In the genomic region with DNA sequence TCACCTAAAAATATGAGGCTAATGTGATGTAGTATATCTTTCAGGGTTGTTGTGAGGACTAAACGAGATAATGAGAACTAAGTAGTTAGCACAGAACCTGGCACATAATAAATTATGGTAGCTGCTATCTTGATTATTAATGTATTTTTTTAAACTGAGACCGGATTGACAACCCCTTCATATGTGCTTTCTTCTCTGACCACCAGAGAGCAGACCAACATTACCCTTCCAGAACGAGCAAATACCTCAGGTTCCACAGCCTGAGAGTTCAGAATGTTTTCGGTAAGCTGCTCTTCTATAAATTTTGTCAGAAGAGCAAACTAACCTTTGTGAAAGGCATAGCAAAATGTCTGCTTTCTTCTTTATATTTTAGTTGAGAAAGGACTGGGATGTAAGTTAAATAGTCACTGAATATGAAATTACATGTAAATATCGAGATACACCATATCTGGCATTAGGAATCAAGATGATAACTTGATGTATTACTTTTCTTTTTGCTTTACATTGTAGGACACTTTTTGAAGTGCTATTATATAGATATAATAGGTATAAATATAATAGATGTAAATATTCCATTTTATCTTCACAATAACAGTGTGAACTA, we compare ENCODE assay signal across 8 cellular contexts. TPM values are rescaled to one million over a fixed set of nuclear protein-coding genes. Genes with fewer than 3 reads are reported as not detected.
DNase-seq lines count a peak whose midpoint lies in the region; FAIRE-seq and TF ChIP-seq lines count a peak whose summit lies in the region.

No MANE protein-coding gene starts in this region.

- peaks cover 2% of the 10 kb centered on the region for H3K36me3 Mint-ChIP-seq in activated CD4-positive, alpha-beta memory T cell treated with anti-CD3 and anti-CD28 coated beads for 36 hours

- CTCF ChIA-PET in activated CD4-positive, alpha-beta memory T cell treated with anti-CD3 and anti-CD28 coated beads for 36 hours (lab: Charles Lee) = interaction anchor here (0.8 to 8.1 kb wide), 29 partner anchors 8 to 536 kb away, joined by 3 to 110 read pairs (median 5); partner anchors contain the start of gene AGBL3

- no peaks in the 10 kb centered on the region for H4K20me1 ChIP-seq in smooth muscle cell (ENCODE audit: low read depth)

- H3K9me3 Mint-ChIP-seq in activated CD4-positive, alpha-beta memory T cell treated with anti-CD3 and anti-CD28 coated beads for 36 hours = no peaks in the 10 kb centered on the region

- H2AFZ ChIP-seq in smooth muscle cell (ENCODE audit: low read depth) = no peak overlapping the region

- H3K4me3 ChIP-seq in smooth muscle cell = no peak overlapping the region

- WGBS in smooth muscle cell (ENCODE audit: low lambda C conversion rate) = 31% methylated on average over 5 of the region's 5 CpGs

- peaks cover 13% of the 10 kb centered on the region for H3K27me3 Mint-ChIP-seq in activated CD4-positive, alpha-beta memory T cell treated with anti-CD3 and anti-CD28 coated beads for 36 hours

- H3K9me3 ChIP-seq in smooth muscle cell (replicated peaks; ENCODE audit: low read depth) = no peaks in the 10 kb centered on the region

- intact Hi-C loops in activated CD4-positive, alpha-beta memory T cell treated with anti-CD3 and anti-CD28 coated beads for 36 hours (cut with micrococcal nuclease) = loop anchor here (1.0 to 10.0 kb wide), 4 partner anchors 68 to 321 kb away; no protein-coding TSS in a partner anchor

- H3K9ac ChIP-seq in smooth muscle cell (ENCODE audit: low read depth) = no peak overlapping the region

- H3K4me1 ChIP-seq in smooth muscle cell (ENCODE audit: low read depth) = no peaks in the 10 kb centered on the region

- no peak overlapping the region for H3K4me3 Mint-ChIP-seq in activated CD4-positive, alpha-beta memory T cell treated with anti-CD3 and anti-CD28 coated beads for 36 hours

- TF ChIP-seq POLR2A in GM12892 (IDR thresholded peaks at IDR 0.05; ENCODE audit: low read depth, low read length) = no peak

- peak; percentile 75 for FAIRE-seq in GM12892 (lab: Jason Lieb, UNC)

- H3K79me2 ChIP-seq in smooth muscle cell (ENCODE audit: low read depth) = no peaks in the 10 kb centered on the region

- H3K36me3 ChIP-seq in smooth muscle cell (ENCODE audit: low read depth) = no peaks in the 10 kb centered on the region

- POLR2A ChIA-PET in activated CD4-positive, alpha-beta memory T cell treated with anti-CD3 and anti-CD28 coated beads for 36 hours (lab: Charles Lee) = interaction anchor here (0.6 kb wide), 1 partner anchor 118 kb away, joined by 3 read pairs; no protein-coding TSS in a partner anchor

- H3F3A ChIP-seq in smooth muscle cell (ENCODE audit: low read depth) = no peaks in the 10 kb centered on the region

- H3K27me3 ChIP-seq in smooth muscle cell (ENCODE audit: low read depth) = no peaks in the 10 kb centered on the region

- H3K27ac ChIP-seq in smooth muscle cell (ENCODE audit: low read depth) = no peak overlapping the region

- H3K27ac Mint-ChIP-seq in activated CD4-positive, alpha-beta memory T cell treated with anti-CD3 and anti-CD28 coated beads for 36 hours = no peak overlapping the region

- H3K4me1 Mint-ChIP-seq in activated CD4-positive, alpha-beta memory T cell treated with anti-CD3 and anti-CD28 coated beads for 36 hours (ENCODE audit: low read depth) = peaks cover 23% of the 10 kb centered on the region

- DNase-seq in COLO829 (ENCODE audit: low spot score) = peak; percentile 81
- no peak for DNase-seq in GM12892 (ENCODE audit: insufficient read length)
- DNase-seq in MV-4-11 (lab: John Stamatoyannopoulos, UW) = peak; percentile 22
- DNase-seq in activated CD4-positive, alpha-beta memory T cell treated with anti-CD3 and anti-CD28 coated beads for 36 hours = peak; percentile 29
- DNase-seq in germinal center (ENCODE audit: low spot score) = peak; percentile 27
- no peak for DNase-seq in smooth muscle cell (lab: John Stamatoyannopoulos, UW; ENCODE audit: unreplicated experiment)
- DNase-seq in NCI-H1048 (lab: John Stamatoyannopoulos, UW) = no peak
- DNase-seq in stimulated activated CD4-positive, alpha-beta T cell treated with anti-CD3 and anti-CD28 coated beads, Interleukin-12 subunit alpha, Interleukin-12 subunit beta, amount 100 ng/mL, for 4 hours = no peak

- H3K4me2 ChIP-seq in smooth muscle cell = no peak overlapping the region

- peak; percentile 65 for TF ChIP-seq CTCF in smooth muscle cell (IDR thresholded peaks at IDR 0.05; ENCODE audit: borderline replicate concordance, insufficient read depth, poor library complexity, severe bottlenecking)

RNA-seq across cellular contexts. Expression of gene BPGM, which starts 13.6 kb away (rescaled TPM):
- polyA plus RNA-seq in GM12892 (2012; ENCODE audit: missing spikeins) = 11.2 TPM
- total RNA-seq in activated CD4-positive, alpha-beta memory T cell treated with anti-CD3 and anti-CD28 coated beads for 36 hours = 10 to 100 TPM; 23.7 to 24.9 TPM
- total RNA-seq in smooth muscle cell = 65.1 and 73.2 TPM in 2 replicates
- 53.8 and 76.9 TPM in 2 replicates for polyA plus RNA-seq in smooth muscle cell

Comparison
In these comparisons a context has a peak if more than half of its experiments do, and no peak if none do; other contexts are left out.
1. DNase-seq: peak in COLO829 (single experiment), MV-4-11 (single experiment), activated CD4-positive, alpha-beta memory T cell treated with anti-CD3 and anti-CD28 coated beads for 36 hours (single experiment) and germinal center (single experiment); none in GM12892 (single experiment), smooth muscle cell (single experiment), NCI-H1048 (single experiment) and stimulated activated CD4-positive, alpha-beta T cell treated with anti-CD3 and anti-CD28 coated beads, Interleukin-12 subunit alpha, Interleukin-12 subunit beta, amount 100 ng/mL, for 4 hours (single experiment).